Comparison of ENCODE assay signal across 27 cellular contexts in genomic region chr3:99526927-99527326, GRCh38.
DNase-seq lines count a peak whose midpoint lies in the region; ATAC-seq and TF ChIP-seq lines count a peak whose summit lies in the region.
"Had no signal": no experiment of that assay in that cellular context is flagged by ENCODE, and none has a peak within 500 bp of the region (broad histone marks: within the 10 kb centered on the region; RNA-seq: fewer than 3 reads in every experiment).

No MANE protein-coding gene starts in this region.

- intact Hi-C loops in head of caudate nucleus (cut with DNase I) = no loop called here

- no peaks in the 10 kb centered on the region for H3K36me3 Mint-ChIP-seq in neural progenitor cell
- no peaks in the 10 kb centered on the region for H3K36me3 Mint-ChIP-seq in activated T-cell treated with anti-CD3 and anti-CD28 coated beads, Interleukin-2, amount 50 U/mL, for 24 hours (ENCODE audit: low read depth)

- no peaks in the 10 kb centered on the region for H3K36me3 ChIP-seq in adipocyte (ENCODE audit: control insufficient read depth, insufficient read depth, low read length, severe bottlenecking)
- H3K36me3 ChIP-seq in neural progenitor cell = no peaks in the 10 kb centered on the region
- H3K36me3 ChIP-seq: gastrocnemius medialis, tibial nerve had no signal

- H3K79me2 ChIP-seq in neural progenitor cell (ENCODE audit: low read depth) = no peaks in the 10 kb centered on the region
- H3K79me2 ChIP-seq: hepatocyte had no signal

- no peak overlapping the region for H3K27ac Mint-ChIP-seq in neural progenitor cell
- H3K27ac Mint-ChIP-seq in activated T-cell treated with anti-CD3 and anti-CD28 coated beads, Interleukin-2, amount 50 U/mL, for 24 hours = no peak overlapping the region
- H3K27ac Mint-ChIP-seq: activated CD4-positive, alpha-beta memory T cell treated with anti-CD3 and anti-CD28 coated beads, Interleukin-2, amount 10 ng/mL, durations not matched to agents 7 days and 5 days had no signal

- H3K4me3 Mint-ChIP-seq in neural progenitor cell = no peak overlapping the region
- H3K4me3 Mint-ChIP-seq in activated T-cell treated with anti-CD3 and anti-CD28 coated beads, Interleukin-2, amount 50 U/mL, for 24 hours = no peak overlapping the region
- H3K4me3 Mint-ChIP-seq: activated CD4-positive, alpha-beta memory T cell treated with anti-CD3 and anti-CD28 coated beads, Interleukin-2, amount 10 ng/mL, durations not matched to agents 7 days and 5 days; neural crest cell had no signal

- H3K4me1 ChIP-seq in adipocyte (ENCODE audit: control insufficient read depth, insufficient read depth, low read length) (peaks cover 10% of the 10 kb centered on the region), neural progenitor cell (peaks cover 7% of the 10 kb centered on the region)
- H3K4me1 ChIP-seq: gastrocnemius medialis had no signal

- ATAC-seq in GM21381 (IDR thresholded peaks at IDR 0.05; ENCODE audit: unreplicated experiment) = no peak
- ATAC-seq: gastrocnemius medialis, HepG2, right cardiac atrium, Right ventricle myocardium inferior had no signal

- H3K27me3 ChIP-seq in adipocyte (replicated peaks; ENCODE audit: control insufficient read depth, insufficient read depth, low read length) (no peaks in the 10 kb centered on the region), neural progenitor cell (no peaks in the 10 kb centered on the region)
- H3K27me3 ChIP-seq: dorsolateral prefrontal cortex, gastrocnemius medialis, hepatocyte, tibial nerve had no signal

- peak overlapping the region; percentile 11 for H2AFZ ChIP-seq in neural progenitor cell (replicated peaks)
- H2AFZ ChIP-seq: hepatocyte had no signal

- H3K4me1 Mint-ChIP-seq in neural progenitor cell = peaks cover 2% of the 10 kb centered on the region
- H3K4me1 Mint-ChIP-seq in activated T-cell treated with anti-CD3 and anti-CD28 coated beads, Interleukin-2, amount 50 U/mL, for 24 hours (ENCODE audit: low read depth) = no peaks in the 10 kb centered on the region
- H3K4me1 Mint-ChIP-seq: activated CD4-positive, alpha-beta memory T cell treated with anti-CD3 and anti-CD28 coated beads, Interleukin-2, amount 10 ng/mL, durations not matched to agents 7 days and 5 days had no signal

- H3K4me3 ChIP-seq in adipocyte (ENCODE audit: low read length) (no peak overlapping the region), neural progenitor cell (no peak overlapping the region)
- H3K4me3 ChIP-seq: dorsolateral prefrontal cortex, gastrocnemius medialis, hepatocyte, tibial nerve had no signal

- H3K27ac ChIP-seq in neural progenitor cell = no peak overlapping the region
- H3K27ac ChIP-seq: dorsolateral prefrontal cortex, gastrocnemius medialis, hepatocyte, tibial nerve had no signal

- H3K9ac ChIP-seq in adipocyte (ENCODE audit: low read length) (no peak overlapping the region), neural progenitor cell (no peak overlapping the region)

- DNase-seq in adipocyte (ENCODE audit: low read depth) (peak; percentile 50), dedifferentiated amniotic fluid mesenchymal stem cell (ENCODE audit: extremely low spot score) (peak; percentile 36), neural progenitor cell (ENCODE audit: low spot score) (peak; percentile 11), head of caudate nucleus (no peak), T-helper 2 cell (no peak)
- DNase-seq in activated T-cell treated with anti-CD3 and anti-CD28 coated beads, Interleukin-2, amount 50 U/mL, for 24 hours = no peak
- DNase-seq: activated CD4-positive, alpha-beta memory T cell treated with anti-CD3 and anti-CD28 coated beads, Interleukin-2, amount 10 ng/mL, durations not matched to agents 7 days and 5 days; activated CD4-positive, alpha-beta T cell treated with anti-CD3 and anti-CD28 coated beads for 1 hour; activated CD8-positive, alpha-beta memory T cell treated with anti-CD3 and anti-CD28 coated beads, Interleukin-2, amount 50 U/mL, for 4 hours; activated naive CD4-positive, alpha-beta T cell treated with anti-CD3 and anti-CD28 coated beads, Interleukin-2, amount 50 U/mL, for 16 hours; central memory CD4-positive, alpha-beta T cell; DMS 273 treated with DMSO at 0.1 percent for 48 hours; dorsolateral prefrontal cortex; EL; gastrocnemius medialis; NCI-H1436; NCI-H2081 treated with DMSO at 0.1 percent for 48 hours; NCI-H345; posterior cingulate gyrus; right cardiac atrium; stimulated activated CD4-positive, alpha-beta T cell treated with anti-CD3 and anti-CD28 coated beads, Interleukin-4, amount 100 ng/mL, for 24 hours had no signal

- H4K20me1 ChIP-seq in neural progenitor cell (ENCODE audit: low read depth) = no peaks in the 10 kb centered on the region

- no peaks in the 10 kb centered on the region for H3K9me3 Mint-ChIP-seq in neural progenitor cell
- peaks cover 2% of the 10 kb centered on the region for H3K9me3 Mint-ChIP-seq in activated T-cell treated with anti-CD3 and anti-CD28 coated beads, Interleukin-2, amount 50 U/mL, for 24 hours
- H3K9me3 Mint-ChIP-seq: activated CD4-positive, alpha-beta memory T cell treated with anti-CD3 and anti-CD28 coated beads, Interleukin-2, amount 10 ng/mL, durations not matched to agents 7 days and 5 days; neural crest cell had no signal

- peaks cover 6% of the 10 kb centered on the region for H3K9me3 ChIP-seq in adipocyte (ENCODE audit: control insufficient read depth, low read length)
- no peaks in the 10 kb centered on the region for H3K9me3 ChIP-seq in neural progenitor cell (ENCODE audit: low read depth)
- H3K9me3 ChIP-seq: gastrocnemius medialis had no signal

- no peaks in the 10 kb centered on the region for H3F3A ChIP-seq in neural progenitor cell (ENCODE audit: low read depth)

- no peak for TF ChIP-seq CTCF in neural progenitor cell (IDR thresholded peaks at IDR 0.05)

- H3K4me2 ChIP-seq in neural progenitor cell = no peak overlapping the region
- H3K4me2 ChIP-seq: hepatocyte had no signal

- no peaks in the 10 kb centered on the region for H3K27me3 Mint-ChIP-seq in neural progenitor cell (ENCODE audit: insufficient read depth, low read depth)
- peaks cover 2% of the 10 kb centered on the region for H3K27me3 Mint-ChIP-seq in activated T-cell treated with anti-CD3 and anti-CD28 coated beads, Interleukin-2, amount 50 U/mL, for 24 hours
- H3K27me3 Mint-ChIP-seq: activated CD4-positive, alpha-beta memory T cell treated with anti-CD3 and anti-CD28 coated beads, Interleukin-2, amount 10 ng/mL, durations not matched to agents 7 days and 5 days had no signal

Comparison
In these comparisons a context has a peak if more than half of its experiments do, and no peak if none do; other contexts are left out.
1. DNase-seq: peak in adipocyte (single experiment), dedifferentiated amniotic fluid mesenchymal stem cell (single experiment) and neural progenitor cell (single experiment); none in head of caudate nucleus (0 of 42), activated T-cell treated with anti-CD3 and anti-CD28 coated beads, Interleukin-2, amount 50 U/mL, for 24 hours (single experiment) and T-helper 2 cell (0 of 5).